In genomic region chr14:58238252-58239247, GRCh38 we compare ENCODE assay signal across 8 cellular contexts. TPM values are rescaled to one million over a fixed set of nuclear protein-coding genes. Genes with fewer than 3 reads are reported as not detected.
DNase-seq lines count a peak whose midpoint lies in the region; ATAC-seq and TF ChIP-seq lines count a peak whose summit lies in the region.

No MANE protein-coding gene starts in this region.

- POLR2A ChIA-PET in CD8-positive, alpha-beta memory T cell (lab: Charles Lee): interaction anchor here (0.6 kb wide), 1 partner anchor 18 kb away, joined by 4 read pairs; no protein-coding TSS in a partner anchor

- peak overlapping the region; percentile 78 for H3K27ac ChIP-seq in CD8-positive, alpha-beta memory T cell (ENCODE audit: low read depth, low read length)
- H3K27ac ChIP-seq in MM.1S (ENCODE audit: low read length): no peak overlapping the region
- peak overlapping the region; percentile 80 for H3K27ac ChIP-seq in effector memory CD4-positive, alpha-beta T cell (ENCODE audit: insufficient read depth, low read length, poor library complexity, severe bottlenecking)

- no peaks in the 10 kb centered on the region for H3K9me2 ChIP-seq in MM.1S (replicated peaks; ENCODE audit: insufficient read depth, low read length)

- H4K20me1 ChIP-seq in MM.1S (ENCODE audit: insufficient read depth, low read length): no peaks in the 10 kb centered on the region

- H3K36me3 ChIP-seq in CD8-positive, alpha-beta memory T cell (ENCODE audit: insufficient read depth, low read length): no peaks in the 10 kb centered on the region
- no peaks in the 10 kb centered on the region for H3K36me3 ChIP-seq in MM.1S (replicated peaks; ENCODE audit: insufficient read depth, low read length)
- peaks cover under 1% of the 10 kb centered on the region for H3K36me3 ChIP-seq in effector memory CD4-positive, alpha-beta T cell (ENCODE audit: control insufficient read depth, insufficient read depth, low read length)
- no peaks in the 10 kb centered on the region for H3K36me3 ChIP-seq in mucosa of descending colon (ENCODE audit: low read depth)

- no peak overlapping the region for H3K27ac Mint-ChIP-seq in CD8-positive, alpha-beta memory T cell

- H3K9me3 ChIP-seq in CD8-positive, alpha-beta memory T cell (ENCODE audit: low read length): no peaks in the 10 kb centered on the region
- H3K9me3 ChIP-seq in MM.1S (replicated peaks; ENCODE audit: insufficient read depth, low read length) (no peaks in the 10 kb centered on the region), mucosa of descending colon (no peaks in the 10 kb centered on the region)
- no peaks in the 10 kb centered on the region for H3K9me3 ChIP-seq in effector memory CD4-positive, alpha-beta T cell (ENCODE audit: control insufficient read depth, low read length)

- H3K4me3 Mint-ChIP-seq in CD8-positive, alpha-beta memory T cell: no peak overlapping the region

- H3K9ac ChIP-seq in MM.1S (ENCODE audit: low read length): no peak overlapping the region

- H3K4me1 Mint-ChIP-seq in CD8-positive, alpha-beta memory T cell: peaks cover 4 to 17% (median 11%) of the 10 kb centered on the region in 3 donors

- peak overlapping the region; percentile 65; the same call in 1 of the 2 replicates for H3K4me2 ChIP-seq in MM.1S (ENCODE audit: low read depth, low read length)

- H3K79me2 ChIP-seq in MM.1S (ENCODE audit: low read length): no peaks in the 10 kb centered on the region

- peaks cover 0 to 6% of the 10 kb centered on the region in 2 donors for H3K27me3 Mint-ChIP-seq in CD8-positive, alpha-beta memory T cell

- peak overlapping the region; percentile 94 for H3K4me3 ChIP-seq in CD8-positive, alpha-beta memory T cell (ENCODE audit: low read length)
- peak overlapping the region; percentile 71; the same call in 1 of the 2 replicates for H3K4me3 ChIP-seq in MM.1S (ENCODE audit: low read length)
- peak overlapping the region; percentile 84 for H3K4me3 ChIP-seq in effector memory CD4-positive, alpha-beta T cell (ENCODE audit: insufficient read depth, low read depth, low read length, poor library complexity, severe bottlenecking)
- H3K4me3 ChIP-seq in mucosa of descending colon: no peak overlapping the region

- peaks cover 4% of the 10 kb centered on the region for H3K4me1 ChIP-seq in CD8-positive, alpha-beta memory T cell (ENCODE audit: insufficient read depth, low read length)
- no peaks in the 10 kb centered on the region for H3K4me1 ChIP-seq in MM.1S (ENCODE audit: low read length)
- H3K4me1 ChIP-seq in effector memory CD4-positive, alpha-beta T cell (ENCODE audit: control insufficient read depth, insufficient read depth, low read length, poor library complexity, severe bottlenecking): peaks cover 10% of the 10 kb centered on the region
- no peaks in the 10 kb centered on the region for H3K4me1 ChIP-seq in mucosa of descending colon (ENCODE audit: low read depth)

- peak in 2 of 5 donors; percentile 16 to 21 for DNase-seq in CD8-positive, alpha-beta memory T cell
- DNase-seq in MM.1S: no peak
- no peak for DNase-seq in effector memory CD4-positive, alpha-beta T cell
- DNase-seq in mucosa of descending colon: peak in 2 of 3 donors; percentile 31 to 40
- no peak for DNase-seq in NCI-H226
- DNase-seq in stimulated activated naive CD4-positive, alpha-beta T cell treated with Interleukin-2 at 50 U/mL for 16 hours (lab: John Stamatoyannopoulos, UW): no peak

- 0 out of 2 replicates have a peak overlapping the region, but pooled peaks have one; percentile 7 for H2AFZ ChIP-seq in MM.1S (ENCODE audit: low read length)

- no peaks in the 10 kb centered on the region for H3K27me3 ChIP-seq in CD8-positive, alpha-beta memory T cell (ENCODE audit: insufficient read depth, low read length, poor library complexity, severe bottlenecking)
- no peaks in the 10 kb centered on the region for H3K27me3 ChIP-seq in MM.1S (replicated peaks; ENCODE audit: insufficient read depth, low read length)
- no peaks in the 10 kb centered on the region for H3K27me3 ChIP-seq in effector memory CD4-positive, alpha-beta T cell (replicated peaks; ENCODE audit: control insufficient read depth, insufficient read depth, low read length, poor library complexity, severe bottlenecking)

- intact Hi-C loops in mucosa of descending colon (cut with DNase I, micrococcal nuclease): no loop called here

- H3F3A ChIP-seq in MM.1S (ENCODE audit: insufficient read depth, low read length): 0 out of 2 replicates have a peak, but pooled peaks cover 3% of the 10 kb centered on the region

- CTCF ChIA-PET in CD8-positive, alpha-beta memory T cell (lab: Charles Lee): no interaction called here

- ATAC-seq in mucosa of descending colon (peak; percentile 49), HG03139 (IDR thresholded peaks at IDR 0.05; ENCODE audit: unreplicated experiment) (no peak), HG02588 (IDR thresholded peaks at IDR 0.05; ENCODE audit: unreplicated experiment) (no peak)

- peaks cover 0 to 20% (median 0%) of the 10 kb centered on the region in 3 donors for H3K36me3 Mint-ChIP-seq in CD8-positive, alpha-beta memory T cell

- peaks cover 0 to 3% (median 0%) of the 10 kb centered on the region in 5 donors for H3K9me3 Mint-ChIP-seq in CD8-positive, alpha-beta memory T cell

- TF ChIP-seq CTCF in MM.1S (IDR thresholded peaks at IDR 0.05; ENCODE audit: low read length) (no peak), mucosa of descending colon (IDR thresholded peaks at IDR 0.05) (no peak)

RNA-seq across cellular contexts. Expression of gene PSMA3, which starts 6.1 kb away (rescaled TPM):
- total RNA-seq in CD8-positive, alpha-beta memory T cell: 100 to 1,000 TPM; 334 to 343 TPM
- 150 TPM for polyA plus RNA-seq in CD8-positive, alpha-beta memory T cell
- total RNA-seq in mucosa of descending colon: 100 to 1,000 TPM in 2 of 3 donors, 10 to 100 TPM in 1; 93.2 to 124 (median 105) TPM

RNA-seq across cellular contexts. Expression of gene ACTR10, which starts 38.6 kb away (rescaled TPM):
- 10 to 100 TPM; 38.7 to 41.5 TPM for total RNA-seq in CD8-positive, alpha-beta memory T cell
- 81.9 TPM for polyA plus RNA-seq in CD8-positive, alpha-beta memory T cell
- total RNA-seq in mucosa of descending colon: 10 to 100 TPM; 53.1 to 56.5 (median 54.1) TPM

RNA-seq across cellular contexts. Expression of gene ARID4A, which starts 59.8 kb away (rescaled TPM):
- total RNA-seq in CD8-positive, alpha-beta memory T cell: 10 to 100 TPM; 19.6 to 20.4 TPM
- 38.3 TPM for polyA plus RNA-seq in CD8-positive, alpha-beta memory T cell
- total RNA-seq in mucosa of descending colon: 10 to 100 TPM; 26.3 to 34.6 (median 30.5) TPM

Comparison
In these comparisons a context has a peak if more than half of its experiments do, and no peak if none do; other contexts are left out.
1. DNase-seq: peak in mucosa of descending colon (2 of 3); none in MM.1S (single experiment), effector memory CD4-positive, alpha-beta T cell (0 of 3), NCI-H226 (single experiment) and stimulated activated naive CD4-positive, alpha-beta T cell treated with Interleukin-2 at 50 U/mL for 16 hours (single experiment).